In genomic region chr1:174815036-174815435, GRCh38 we compare ENCODE assay signal across 8 cellular contexts.
A peak's percentile ranks its signal among the peaks of the same experiment; 100 is the strongest.
DNase-seq lines count a peak whose midpoint lies in the region; ATAC-seq, FAIRE-seq and TF ChIP-seq lines count a peak whose summit lies in the region.

No MANE protein-coding gene starts in this region.

- H3K9me2 ChIP-seq in GM23338 (ENCODE audit: insufficient read depth) = no peaks in the 10 kb centered on the region

- H3K27ac Mint-ChIP-seq in astrocyte (ENCODE audit: unreplicated experiment) (no peak overlapping the region), GM23338 (no peak overlapping the region)

- H2AFZ ChIP-seq in astrocyte (ENCODE audit: low read depth, low read length) = no peak overlapping the region
- no peak overlapping the region for H2AFZ ChIP-seq in GM23338

- H3K36me3 ChIP-seq in astrocyte (ENCODE audit: insufficient read depth, low read length) (no peaks in the 10 kb centered on the region), GM23338 (ENCODE audit: insufficient read depth) (no peaks in the 10 kb centered on the region)

- H3K4me1 ChIP-seq in astrocyte (ENCODE audit: insufficient read depth, low read length) = peaks cover 8% of the 10 kb centered on the region
- peaks cover 11% of the 10 kb centered on the region; the same call in 1 of the 2 replicates for H3K4me1 ChIP-seq in GM23338 (ENCODE audit: insufficient read depth)

- no peaks in the 10 kb centered on the region for H3K36me3 Mint-ChIP-seq in astrocyte (ENCODE audit: low read depth, unreplicated experiment)
- H3K36me3 Mint-ChIP-seq in GM23338 (ENCODE audit: low read depth) = no peaks in the 10 kb centered on the region

- POLR2A ChIA-PET in GM10248 (lab: Yijun Ruan, JAX) = interaction anchor here (0.9 kb wide), 1 partner anchor 15 kb away, joined by 4 read pairs; no protein-coding TSS in a partner anchor

- H3K9me3 Mint-ChIP-seq in astrocyte (ENCODE audit: unreplicated experiment) (peaks cover 1% of the 10 kb centered on the region), GM23338 (no peaks in the 10 kb centered on the region)

- TF ChIP-seq CTCF in astrocyte (IDR thresholded peaks at IDR 0.05; ENCODE audit: insufficient read depth, low read depth, low read length) = no peak
- TF ChIP-seq CTCF in GM10248 (IDR thresholded peaks at IDR 0.05; ENCODE audit: control extremely low read depth, extremely low read depth, low read depth, missing control alignments) = no peak
- no peak for TF ChIP-seq CTCF in GM23338 (conservative IDR thresholded peaks at IDR 0.05; ENCODE audit: low read depth in 2 of 2)

- H3K9me3 ChIP-seq in astrocyte (ENCODE audit: insufficient read depth, low read depth, low read length) = no peaks in the 10 kb centered on the region

- H3K27ac ChIP-seq in astrocyte (ENCODE audit: low read depth, low read length) = no peak overlapping the region
- H3K27ac ChIP-seq in GM23338 (ENCODE audit: low read depth) = no peak overlapping the region

- no peak overlapping the region for H3K9ac ChIP-seq in astrocyte (ENCODE audit: low read length)

- H3K4me3 ChIP-seq in astrocyte (ENCODE audit: insufficient read depth, low read depth, low read length) = no peak overlapping the region
- no peak overlapping the region for H3K4me3 ChIP-seq in GM23338

- H4K20me1 ChIP-seq in astrocyte (ENCODE audit: insufficient read depth, low read length) (no peaks in the 10 kb centered on the region), GM23338 (replicated peaks; ENCODE audit: insufficient read depth) (no peaks in the 10 kb centered on the region)

- CTCF ChIA-PET in GM10248 (lab: Yijun Ruan, JAX) = interaction anchor here (0.9 to 2.1 kb wide), 3 partner anchors 9 to 15 kb away, joined by 3 to 7 read pairs (median 6); no protein-coding TSS in a partner anchor

- DNase-seq in A172 (ENCODE audit: low spot score) = peak; percentile 92
- peak; percentile 75 for DNase-seq in astrocyte (ENCODE audit: low read depth)
- DNase-seq in SHP77 (lab: John Stamatoyannopoulos, UW) = no peak
- DNase-seq in GM10248 (ENCODE audit: extremely low spot score) = no peak
- DNase-seq in SK-N-DZ (ENCODE audit: low spot score) = no peak
- DNase-seq in GM23338 (ENCODE audit: low spot score) = no peak

- H3K79me2 ChIP-seq in astrocyte (ENCODE audit: insufficient read depth, low read length) (no peaks in the 10 kb centered on the region), GM23338 (replicated peaks; ENCODE audit: insufficient read depth) (no peaks in the 10 kb centered on the region)

- H3K4me2 ChIP-seq in astrocyte (ENCODE audit: low read length) (peak overlapping the region; percentile 49), GM23338 (no peak overlapping the region)

- H3K27me3 Mint-ChIP-seq in astrocyte (ENCODE audit: low read depth, unreplicated experiment) (no peaks in the 10 kb centered on the region), GM23338 (ENCODE audit: insufficient read depth, low read depth, poor library complexity) (no peaks in the 10 kb centered on the region)

- H3K4me3 Mint-ChIP-seq in astrocyte (ENCODE audit: unreplicated experiment) (no peak overlapping the region), GM23338 (no peak overlapping the region)

- no peaks in the 10 kb centered on the region for H3K27me3 ChIP-seq in astrocyte (ENCODE audit: insufficient read depth, low read length)
- H3K27me3 ChIP-seq in GM23338 (ENCODE audit: insufficient read depth) = no peaks in the 10 kb centered on the region

- H3K4me1 Mint-ChIP-seq in astrocyte (ENCODE audit: low read depth, unreplicated experiment) (peaks cover 20% of the 10 kb centered on the region), GM23338 (peaks cover 22% of the 10 kb centered on the region)

- ATAC-seq in GM18511 (IDR thresholded peaks at IDR 0.05; ENCODE audit: unreplicated experiment) = peak; percentile 48
- ATAC-seq in HG03439 (IDR thresholded peaks at IDR 0.05; ENCODE audit: unreplicated experiment) = peak; percentile 57
- no peak for ATAC-seq in GM23338

- H3F3A ChIP-seq in GM23338 (replicated peaks; ENCODE audit: low read depth) = no peaks in the 10 kb centered on the region

- no peak for FAIRE-seq in astrocyte (lab: Jason Lieb, UNC)

TF ChIP-seq in GM23338, 12 proteins besides CTCF, POLR2A, EP300 and RAD21 (continues in another document):
- no peak for TF ChIP-seq EZH2phosphoT487 (IDR thresholded peaks at IDR 0.05; ENCODE audit: unreplicated experiment)
- no peak for TF ChIP-seq ETS1 (IDR thresholded peaks at IDR 0.05)
- no peak for TF ChIP-seq ZNF114 (CRISPR knock-in tag; IDR thresholded peaks at IDR 0.05)
- no peak for TF ChIP-seq REST (IDR thresholded peaks at IDR 0.05; ENCODE audit: unreplicated experiment)
- TF ChIP-seq STAT1 (IDR thresholded peaks at IDR 0.05; ENCODE audit: unreplicated experiment) = no peak
- no peak for TF ChIP-seq POLR2AphosphoS5 (IDR thresholded peaks at IDR 0.05; ENCODE audit: low read depth)

Comparison
In these comparisons a context has a peak if more than half of its experiments do, and no peak if none do; other contexts are left out.
1. DNase-seq: peak in A172 (single experiment) and astrocyte (single experiment); none in SHP77 (0 of 2), GM10248 (single experiment), SK-N-DZ (single experiment) and GM23338 (single experiment).